ENCODE assay signal across 7 cellular contexts in the genomic region with DNA sequence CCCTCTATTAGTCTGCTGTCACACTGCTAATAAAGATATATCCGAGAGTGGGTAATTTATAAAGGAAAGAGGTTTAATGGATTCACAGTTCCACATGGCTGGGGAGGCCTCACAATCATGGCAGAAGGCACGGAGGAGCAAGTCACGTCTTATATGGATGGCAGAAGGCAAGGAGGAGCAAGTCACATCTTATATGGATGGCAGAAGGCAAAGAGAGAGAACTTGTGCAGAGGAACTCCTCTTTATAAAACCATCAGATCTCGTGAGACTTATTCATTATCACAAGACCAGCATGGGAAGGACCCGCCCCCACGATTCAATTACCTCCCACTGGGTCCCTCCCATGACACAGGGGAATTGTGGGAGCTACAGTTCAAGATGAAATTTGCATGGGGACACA. TPM values are rescaled to one million over a fixed set of nuclear protein-coding genes. Genes with fewer than 3 reads are reported as not detected.
DNase-seq lines count a peak whose midpoint lies in the region; ATAC-seq, FAIRE-seq and TF ChIP-seq lines count a peak whose summit lies in the region.
"Not testable (repeated sequence)": the region's sequence is repeated elsewhere in the genome, so short reads cannot be mapped to it uniquely, and the experiment has no call there.

No MANE protein-coding gene starts in this region.

- H3K9me1 ChIP-seq in K562 (ENCODE audit: control insufficient read depth, insufficient read depth, low read length), result not testable (repeated sequence)

- H3K36me3 Mint-ChIP-seq in endodermal cell (ENCODE audit: low read depth) (peaks cover 85% of the 10 kb centered on the region), endothelial cell (ENCODE audit: low read depth, unreplicated experiment) (peaks cover 74% of the 10 kb centered on the region), glutamatergic neuron (ENCODE audit: unreplicated experiment) (peaks cover 46% of the 10 kb centered on the region)

- not testable (repeated sequence) for TF ChIP-seq EP300 in K562 (IDR thresholded peaks at IDR 0.05; ENCODE audit: low read length); HepG2 (IDR thresholded peaks at IDR 0.05; ENCODE audit: low read depth in 2 of 2, low read length in 2 of 2); HepG2 (CRISPR knock-in tag; IDR thresholded peaks at IDR 0.05; ENCODE audit: borderline replicate concordance)

- not testable (repeated sequence) for TF ChIP-seq CTCF in K562 (IDR thresholded peaks at IDR 0.05 in 2 of 3, conservative IDR thresholded peaks at IDR 0.05 in 1 of 3; ENCODE audit: insufficient read depth in 2 of 3, low read depth in 1 of 3, low read length in 3 of 3); endodermal cell (conservative IDR thresholded peaks at IDR 0.05); endothelial cell (IDR thresholded peaks at IDR 0.05; ENCODE audit: unreplicated experiment); glutamatergic neuron (IDR thresholded peaks at IDR 0.05; ENCODE audit: partially characterized antibody, unreplicated experiment); HepG2 (CRISPR knock-in tag; IDR thresholded peaks at IDR 0.05)

- not testable (repeated sequence) for H2AFZ ChIP-seq in K562 (ENCODE audit: low read depth, low read length); HepG2 (ENCODE audit: low read length)

- BruUV-seq in K562 (replicated peaks; lab: Mats Ljungman, UMichigan); HepG2 (replicated peaks; lab: Mats Ljungman, UMichigan): not testable (repeated sequence)

- H3K9me3 ChIP-seq in BLaER1 treated with 17β-estradiol and CSF1 and Interleukin-3, amounts not matched to agents 10 nM and 100 nM (replicated peaks in 1 of 11), result peaks cover 31 to 48% (median 40%) of the 10 kb centered on the region in 11 experiments
- not testable (repeated sequence) for H3K9me3 ChIP-seq in K562 (replicated peaks; ENCODE audit: control insufficient read depth, insufficient read depth, low read depth, low read length)
- H3K9me3 ChIP-seq in endodermal cell (ENCODE audit: control insufficient read depth, low read length), result peaks cover 48% of the 10 kb centered on the region
- H3K9me3 ChIP-seq in HepG2 (ENCODE audit: low read length), result peaks cover 19% of the 10 kb centered on the region

- peaks cover 90 to 100% (median 96%) of the 10 kb centered on the region in 11 experiments for H3K36me3 ChIP-seq in BLaER1 treated with 17β-estradiol and CSF1 and Interleukin-3, amounts not matched to agents 10 nM and 100 nM
- H3K36me3 ChIP-seq in K562 (ENCODE audit: control insufficient read depth, insufficient read depth, low read length), result peaks cover 55% of the 10 kb centered on the region
- H3K36me3 ChIP-seq in endodermal cell (ENCODE audit: control insufficient read depth, insufficient read depth, low read length), result peaks cover 83% of the 10 kb centered on the region
- H3K36me3 ChIP-seq in HepG2 (replicated peaks in 1 of 2; ENCODE audit: control insufficient read depth in 1 of 2, insufficient read depth in 2 of 2, low read length in 2 of 2), result peaks cover 25 to 80% of the 10 kb centered on the region in 2 experiments

- H3K27ac ChIP-seq in BLaER1 treated with 17β-estradiol and CSF1 and Interleukin-3, amounts not matched to agents 10 nM and 100 nM; K562 (ENCODE audit: extremely low read depth, low read depth, low read length); endodermal cell (ENCODE audit: low read depth, low read length); HepG2 (ENCODE audit: extremely low read length, insufficient read depth, low read length): not testable (repeated sequence)

- H3K27me3 Mint-ChIP-seq in endodermal cell (ENCODE audit: insufficient read depth); endothelial cell (ENCODE audit: unreplicated experiment); glutamatergic neuron (ENCODE audit: unreplicated experiment): not testable (repeated sequence)

- H3K4me2 ChIP-seq in BLaER1 treated with 17β-estradiol and CSF1 and Interleukin-3, amounts not matched to agents 10 nM and 100 nM; K562 (ENCODE audit: insufficient read depth, low read length); HepG2 (ENCODE audit: low read depth, low read length): not testable (repeated sequence)

- TF ChIP-seq POLR2A in K562 (conservative IDR thresholded peaks at IDR 0.05); HepG2 (IDR thresholded peaks at IDR 0.05; ENCODE audit: insufficient read depth in 1 of 2, low read depth in 2 of 2, low read length in 2 of 2): not testable (repeated sequence)

- H3K9me3 Mint-ChIP-seq in endodermal cell (peaks cover 45% of the 10 kb centered on the region), endothelial cell (ENCODE audit: unreplicated experiment) (peaks cover 18% of the 10 kb centered on the region), glutamatergic neuron (ENCODE audit: unreplicated experiment) (peaks cover 16% of the 10 kb centered on the region)

- 93% methylated on average over 6 of the region's 6 CpGs for WGBS in K562 (ENCODE audit: insufficient coverage, low coverage, missing lambda C conversion rate)
- 90 to 98% methylated on average over 2 to 6 of the region's 6 CpGs for WGBS in endodermal cell (ENCODE audit: insufficient coverage in 1 of 2, insufficient read length in 1 of 2), 2 experiments
- WGBS in HepG2 (ENCODE audit: low lambda C conversion rate), result 85% methylated on average over 6 of the region's 6 CpGs

- not testable (repeated sequence) for ATAC-seq in K562, HepG2
- peak; percentile 42 for ATAC-seq in left colon

- CTCF ChIA-PET in K562 (lab: Yijun Ruan, JAX; ENCODE audit: low intra/inter-chr PET ratio); HepG2 (lab: Yijun Ruan, JAX; ENCODE audit: low intra/inter-chr PET ratio, low total read pairs): not testable (repeated sequence)

- in situ Hi-C loops in K562 (cut with MboI), result loop anchor here (25.0 kb wide), 1 partner anchor 226 kb away; a partner anchor contains a TSS
- in situ Hi-C loops in HepG2 (cut with HindIII; ENCODE audit: extremely low pct_ligation_motif_present, low pct_unique_long_range_greater_than_20kb), result not testable (repeated sequence)

- DNase-seq in K562 (ENCODE audit: extremely low read depth in 1 of 4, low spot score in 3 of 4); endodermal cell; endothelial cell (ENCODE audit: low spot score); glutamatergic neuron; left colon; HepG2 (ENCODE audit: low spot score): not testable (repeated sequence)

- H3K9ac ChIP-seq in BLaER1 treated with 17β-estradiol and CSF1 and Interleukin-3, amounts not matched to agents 10 nM and 100 nM; K562 (ENCODE audit: insufficient read depth in 1 of 2, low read depth in 2 of 2, low read length in 2 of 2); endodermal cell (ENCODE audit: extremely low read depth, low read length, poor library complexity, severe bottlenecking); HepG2 (ENCODE audit: insufficient read depth, low read depth, low read length): not testable (repeated sequence)

- not testable (repeated sequence) for H3K4me1 Mint-ChIP-seq in endodermal cell; endothelial cell (ENCODE audit: unreplicated experiment)
- H3K4me1 Mint-ChIP-seq in glutamatergic neuron (ENCODE audit: low read depth, unreplicated experiment), result peaks cover 14% of the 10 kb centered on the region

- not testable (repeated sequence) for H3K4me1 ChIP-seq in BLaER1 treated with 17β-estradiol and CSF1 and Interleukin-3, amounts not matched to agents 10 nM and 100 nM; K562 (replicated peaks in 1 of 2; ENCODE audit: control insufficient read depth in 2 of 2, insufficient read depth in 2 of 2, low read length in 2 of 2); endodermal cell (ENCODE audit: control insufficient read depth, insufficient read depth, low read length); HepG2 (ENCODE audit: insufficient read depth, low read length)

- not testable (repeated sequence) for H3K27ac Mint-ChIP-seq in endodermal cell; endothelial cell (ENCODE audit: unreplicated experiment); glutamatergic neuron (ENCODE audit: unreplicated experiment)

- FAIRE-seq in K562 (lab: Jason Lieb, UNC); HepG2 (lab: Jason Lieb, UNC): not testable (repeated sequence)

- H3K4me3 Mint-ChIP-seq in endodermal cell, result not testable (repeated sequence)
- H3K4me3 Mint-ChIP-seq in endothelial cell (ENCODE audit: unreplicated experiment), result peak overlapping the region; percentile 87
- H3K4me3 Mint-ChIP-seq in glutamatergic neuron (ENCODE audit: unreplicated experiment), result peak overlapping the region; percentile 20

- intact Hi-C loops in K562 (cut with micrococcal nuclease); left colon (cut with DNase I, micrococcal nuclease); HepG2 (cut with micrococcal nuclease; ENCODE audit: unreplicated experiment): not testable (repeated sequence)

- peak overlapping the region in 6 of 10 experiments; percentile 4 to 47 (median 28); a peak in 4 of 20 replicates for H3K4me3 ChIP-seq in BLaER1 treated with 17β-estradiol and CSF1 and Interleukin-3, amounts not matched to agents 10 nM and 100 nM
- H3K4me3 ChIP-seq in K562; HepG2 (replicated peaks in 1 of 3; ENCODE audit: insufficient read depth in 1 of 3, low read depth in 2 of 3, low read length in 3 of 3): not testable (repeated sequence)
- H3K4me3 ChIP-seq in endodermal cell (ENCODE audit: low read length), result peak overlapping the region; percentile 61

- not testable (repeated sequence) for H3K79me2 ChIP-seq in K562 (ENCODE audit: control insufficient read depth, insufficient read depth, low read length); HepG2 (ENCODE audit: insufficient read depth, low read length)

- TF ChIP-seq RAD21 in K562 (CRISPR knock-in tag; conservative IDR thresholded peaks at IDR 0.05 in 1 of 2, IDR thresholded peaks at IDR 0.05 in 1 of 2); HepG2 (CRISPR knock-in tag; IDR thresholded peaks at IDR 0.05): not testable (repeated sequence)

- not testable (repeated sequence) for H3K27me3 ChIP-seq in BLaER1 treated with 17β-estradiol and CSF1 and Interleukin-3, amounts not matched to agents 10 nM and 100 nM; K562 (ENCODE audit: control insufficient read depth in 2 of 2, insufficient read depth in 2 of 2, low read length in 2 of 2); endodermal cell (ENCODE audit: control insufficient read depth, insufficient read depth, low read length, poor library complexity, severe bottlenecking); HepG2 (ENCODE audit: control insufficient read depth in 1 of 2, insufficient read depth in 2 of 2, low read length in 2 of 2)

- H4K20me1 ChIP-seq in BLaER1 treated with 17β-estradiol and CSF1 and Interleukin-3, amounts not matched to agents 10 nM and 100 nM; K562 (replicated peaks; ENCODE audit: control insufficient read depth, insufficient read depth, low read length); HepG2 (ENCODE audit: insufficient read depth, low read length): not testable (repeated sequence)

- POLR2A ChIA-PET in K562 (lab: Yijun Ruan, JAX), result not testable (repeated sequence)
- POLR2A ChIA-PET in HepG2 (lab: Yijun Ruan, JAX), result interaction anchor here (1.8 kb wide), 1 partner anchor 11 kb away, joined by 6 read pairs; no protein-coding TSS in a partner anchor

RNA-seq across cellular contexts. Expression of a gene that starts 25.6 kb away (rescaled TPM):
- 30.2 and 39.1 TPM in 2 replicates for total RNA-seq in K562 (2011; cell fraction: chromatin; rRNA removed; ENCODE audit: low replicate concordance)
- 32.4 and 37.0 TPM in 2 replicates for total RNA-seq in K562 (2011; cell fraction: nucleolus; rRNA removed)
- total RNA-seq in K562 (2011; cell fraction: nucleoplasm; rRNA removed), result 49.5 and 55.9 TPM in 2 replicates
- total RNA-seq in K562 (2014; rRNA removed), result 409 and 442 TPM in 2 replicates
- total RNA-seq in K562 (2014; rRNA removed; fragmentation: Illumina TruSeq; extraction: Trizol), result 165 and 189 TPM in 2 replicates
- total RNA-seq in K562 (2015; rRNA removed; fragmentation: Illumina TruSeq; extraction: Trizol), result 167 and 189 TPM in 2 replicates
- 155 and 161 TPM in 2 replicates for total RNA-seq in K562 (2021)
- polyA plus RNA-seq in K562 (2011; rRNA removed), result 353 and 402 TPM in 2 replicates
- 142 and 212 TPM in 2 replicates for polyA plus RNA-seq in K562 (2011; cell fraction: cytosol; rRNA removed)
- 80.9 and 136 TPM in 2 replicates for polyA plus RNA-seq in K562 (2011; cell fraction: nucleus; rRNA removed)
- 199 and 317 TPM in 2 replicates for polyA plus RNA-seq in K562 (2012)
- 314 and 378 TPM in 2 replicates for polyA plus RNA-seq in K562 (2014; fragmentation: Illumina TruSeq; extraction: Trizol)
- polyA plus RNA-seq in K562 (2014; fragmentation: Nextera tagmentation; extraction: Ambion mirVana), result 1,000 to 10,000 TPM; 1,071 to 1,097 TPM
- polyA plus RNA-seq in K562 (2014; rRNA removed), result 657 and 689 TPM in 2 replicates
- polyA minus RNA-seq in K562 (2011; rRNA and poly(A)+ RNA removed), result 128 and 133 TPM in 2 replicates
- 40.4 and 48.7 TPM in 2 replicates for polyA minus RNA-seq in K562 (2011; cell fraction: cytosol; rRNA and poly(A)+ RNA removed)
- polyA minus RNA-seq in K562 (2011; cell fraction: nucleus; rRNA and poly(A)+ RNA removed), result 28.3 and 45.9 TPM in 2 replicates
- total RNA-seq in endodermal cell, result 100 to 1,000 TPM; 237 to 293 TPM
- 519 TPM for polyA plus RNA-seq in endodermal cell (2013, experiment 1 of 2)
- 534 TPM for polyA plus RNA-seq in endodermal cell (2013, experiment 2 of 2)
- 235 TPM for total RNA-seq in endothelial cell (ENCODE audit: unreplicated experiment)
- 246 TPM for total RNA-seq in glutamatergic neuron (ENCODE audit: unreplicated experiment)
- 100 to 1,000 TPM; 144 to 153 TPM for total RNA-seq in left colon
- 208 and 346 TPM in 2 replicates for total RNA-seq in HepG2 (2016; rRNA removed; fragmentation: Illumina TruSeq; extraction: Trizol)
- total RNA-seq in HepG2 (2016; cell fraction: cytosol; rRNA removed; fragmentation: Illumina TruSeq; extraction: Trizol; ENCODE audit: low read depth), result 41.2 and 44.6 TPM in 2 replicates
- total RNA-seq in HepG2 (2016; cell fraction: insoluble cytoplasmic fraction; rRNA removed; fragmentation: Illumina TruSeq; extraction: Trizol), result 215 and 364 TPM in 2 replicates
- total RNA-seq in HepG2 (2016; cell fraction: membrane; rRNA removed; fragmentation: Illumina TruSeq; extraction: Trizol), result 66.6 and 67.3 TPM in 2 replicates
- total RNA-seq in HepG2 (2016; cell fraction: nucleus; rRNA removed; fragmentation: Illumina TruSeq; extraction: Trizol), result 83.4 and 83.7 TPM in 2 replicates
- polyA plus RNA-seq in HepG2 (2011; rRNA removed), result 257 and 356 TPM in 2 replicates
- 182 and 220 TPM in 2 replicates for polyA plus RNA-seq in HepG2 (2011; cell fraction: cytosol; rRNA removed)
- 51.4 and 52.1 TPM in 2 replicates for polyA plus RNA-seq in HepG2 (2011; cell fraction: nucleus; rRNA removed)
- 184 and 206 TPM in 2 replicates for polyA plus RNA-seq in HepG2 (2012)
- polyA plus RNA-seq in HepG2 (2016; cell fraction: cytosol; fragmentation: Illumina TruSeq; extraction: Trizol; ENCODE audit: low read depth), result 72.3 and 76.1 TPM in 2 replicates
- polyA plus RNA-seq in HepG2 (2016; cell fraction: insoluble cytoplasmic fraction; fragmentation: Illumina TruSeq; extraction: Trizol; ENCODE audit: low read depth), result 607 and 646 TPM in 2 replicates
- 102 TPM in 2 replicates for polyA plus RNA-seq in HepG2 (2016; cell fraction: membrane; fragmentation: Illumina TruSeq; extraction: Trizol; ENCODE audit: low read depth)
- polyA plus RNA-seq in HepG2 (2016; cell fraction: nucleus; fragmentation: Illumina TruSeq; extraction: Trizol; ENCODE audit: insufficient read depth, low read depth), result 218 and 240 TPM in 2 replicates
- polyA minus RNA-seq in HepG2 (2011; rRNA and poly(A)+ RNA removed; ENCODE audit: low replicate concordance), result 39.8 and 85.1 TPM in 2 replicates
- 43.2 and 55.2 TPM in 2 replicates for polyA minus RNA-seq in HepG2 (2011; cell fraction: cytosol; rRNA and poly(A)+ RNA removed)
- polyA minus RNA-seq in HepG2 (2011; cell fraction: nucleus; rRNA and poly(A)+ RNA removed), result 31.1 and 41.5 TPM in 2 replicates
